Comparison of ENCODE assay signal across 24 cellular contexts in the genomic region with DNA sequence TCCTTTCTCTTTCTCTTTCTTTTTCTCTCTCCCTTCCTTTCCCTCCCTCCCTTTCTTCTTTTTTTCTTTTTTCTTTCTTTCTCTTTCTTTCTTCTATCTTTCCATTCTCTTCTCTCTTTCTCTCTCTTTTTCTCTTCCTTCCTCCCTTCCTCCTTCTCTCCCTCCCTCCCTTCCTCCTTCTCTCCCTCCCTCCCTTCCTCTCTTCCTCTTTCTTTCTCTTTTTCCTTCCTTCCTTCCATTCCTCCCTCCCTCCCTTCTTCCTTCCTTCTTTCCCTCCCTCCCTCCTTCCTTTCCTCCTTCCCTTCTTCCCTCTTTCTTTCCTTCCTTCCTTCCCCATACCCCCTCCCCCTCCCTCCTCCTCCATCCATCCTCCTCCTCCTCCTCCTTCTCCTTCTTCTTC.
"Had no signal": no experiment of that assay in that cellular context is flagged by ENCODE, and none has a peak within 500 bp of the region (broad histone marks: within the 10 kb centered on the region; RNA-seq: fewer than 3 reads in every experiment).

No MANE protein-coding gene starts in this region.

- H3K4me1 Mint-ChIP-seq: immature natural killer cell; memory B cell; naive thymus-derived CD4-positive, alpha-beta T cell had no signal

- H2AFZ ChIP-seq: hepatocyte had no signal

- H3K27ac ChIP-seq: coronary artery, dorsolateral prefrontal cortex, esophagus muscularis mucosa, foreskin keratinocyte, gastroesophageal sphincter, heart left ventricle, hepatocyte, left lung had no signal

- DNase-seq: dermis blood vessel endothelial cell; dorsolateral prefrontal cortex; effector CD4-positive, alpha-beta T cell; effector memory CD4-positive, alpha-beta T cell; foreskin keratinocyte; heart left ventricle; hypothalamus; immature natural killer cell; islet precursor cell; kidney; kidney glomerular epithelial cell; left colon; left lung; left ventricle myocardium superior; mammary epithelial cell; mesendoderm; midbrain; naive thymus-derived CD4-positive, alpha-beta T cell had no signal

- H3K4me3 ChIP-seq: coronary artery, dorsolateral prefrontal cortex, esophagus muscularis mucosa, gastroesophageal sphincter, heart left ventricle, hepatocyte, left lung, lung had no signal

- H3K36me3 ChIP-seq: esophagus muscularis mucosa, gastroesophageal sphincter, heart left ventricle, left lung had no signal

- H3K9me3 ChIP-seq: gastroesophageal sphincter had no signal

- H3K27me3 Mint-ChIP-seq: memory B cell; naive thymus-derived CD4-positive, alpha-beta T cell had no signal

- H3K4me1 ChIP-seq: esophagus muscularis mucosa, foreskin keratinocyte, gastroesophageal sphincter, heart left ventricle, left lung had no signal

- H3K79me2 ChIP-seq: hepatocyte had no signal

- H3K4me2 ChIP-seq: hepatocyte had no signal

- ATAC-seq: foreskin keratinocyte; gastroesophageal sphincter; heart left ventricle; left colon; left lung; left ventricle myocardium superior; naive thymus-derived CD4-positive, alpha-beta T cell had no signal

- H3K27me3 ChIP-seq: dorsolateral prefrontal cortex, esophagus muscularis mucosa, foreskin keratinocyte, gastroesophageal sphincter, heart left ventricle, hepatocyte, left lung had no signal

- H3K27ac Mint-ChIP-seq: immature natural killer cell; memory B cell; naive thymus-derived CD4-positive, alpha-beta T cell had no signal

- H3K4me3 Mint-ChIP-seq: immature natural killer cell; memory B cell; naive thymus-derived CD4-positive, alpha-beta T cell had no signal
